Comparison of ENCODE assay signal across 1 cellular context in the genomic region with DNA sequence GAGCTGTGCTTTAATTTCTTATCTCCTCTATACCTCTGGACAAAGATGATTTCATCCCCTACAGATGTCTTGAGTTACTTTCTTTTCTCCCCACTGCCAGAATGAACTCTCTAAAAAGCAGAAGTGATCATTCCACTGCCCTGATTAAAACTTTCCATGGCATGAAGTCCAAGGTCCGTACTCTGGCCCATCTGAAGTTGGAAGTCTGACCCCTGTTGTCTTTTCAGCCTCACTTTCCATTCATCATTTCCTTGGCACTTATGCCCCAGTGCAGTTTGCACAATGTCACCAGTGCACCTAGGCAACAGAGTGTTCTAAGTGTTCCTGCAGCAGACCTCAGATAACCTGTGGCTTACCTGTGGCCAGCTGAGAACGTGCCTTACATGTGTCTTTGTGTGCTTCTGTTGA.
A peak's percentile ranks its signal among the peaks of the same experiment; 100 is the strongest.
TF ChIP-seq lines count a peak whose summit lies in the region.

No MANE protein-coding gene starts in this region.

TF ChIP-seq in GM12878, 131 proteins besides CTCF, POLR2A, EP300 and RAD21 (continued from another document):
- TF ChIP-seq, protein P1, sequence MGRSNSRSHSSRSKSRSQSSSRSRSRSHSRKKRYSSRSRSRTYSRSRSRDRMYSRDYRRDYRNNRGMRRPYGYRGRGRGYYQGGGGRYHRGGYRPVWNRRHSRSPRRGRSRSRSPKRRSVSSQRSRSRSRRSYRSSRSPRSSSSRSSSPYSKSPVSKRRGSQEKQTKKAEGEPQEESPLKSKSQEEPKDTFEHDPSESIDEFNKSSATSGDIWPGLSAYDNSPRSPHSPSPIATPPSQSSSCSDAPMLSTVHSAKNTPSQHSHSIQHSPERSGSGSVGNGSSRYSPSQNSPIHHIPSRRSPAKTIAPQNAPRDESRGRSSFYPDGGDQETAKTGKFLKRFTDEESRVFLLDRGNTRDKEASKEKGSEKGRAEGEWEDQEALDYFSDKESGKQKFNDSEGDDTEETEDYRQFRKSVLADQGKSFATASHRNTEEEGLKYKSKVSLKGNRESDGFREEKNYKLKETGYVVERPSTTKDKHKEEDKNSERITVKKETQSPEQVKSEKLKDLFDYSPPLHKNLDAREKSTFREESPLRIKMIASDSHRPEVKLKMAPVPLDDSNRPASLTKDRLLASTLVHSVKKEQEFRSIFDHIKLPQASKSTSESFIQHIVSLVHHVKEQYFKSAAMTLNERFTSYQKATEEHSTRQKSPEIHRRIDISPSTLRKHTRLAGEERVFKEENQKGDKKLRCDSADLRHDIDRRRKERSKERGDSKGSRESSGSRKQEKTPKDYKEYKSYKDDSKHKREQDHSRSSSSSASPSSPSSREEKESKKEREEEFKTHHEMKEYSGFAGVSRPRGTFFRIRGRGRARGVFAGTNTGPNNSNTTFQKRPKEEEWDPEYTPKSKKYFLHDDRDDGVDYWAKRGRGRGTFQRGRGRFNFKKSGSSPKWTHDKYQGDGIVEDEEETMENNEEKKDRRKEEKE (IDR thresholded peaks at IDR 0.05): no peak
- peak; percentile 73 for TF ChIP-seq ATF7 (IDR thresholded peaks at IDR 0.05; ENCODE audit: low read depth)
- no peak for TF ChIP-seq FOXK2 (IDR thresholded peaks at IDR 0.05)
- TF ChIP-seq GATAD2B (conservative IDR thresholded peaks at IDR 0.05; ENCODE audit: low read depth): 0 out of 2 replicates have a peak, but pooled peaks have one; percentile 50
- no peak for TF ChIP-seq FOXM1 (IDR thresholded peaks at IDR 0.05; ENCODE audit: low read depth, low read length)
- peak; percentile 20 for TF ChIP-seq MEF2B (IDR thresholded peaks at IDR 0.05; ENCODE audit: partially characterized antibody, poor library complexity, severe bottlenecking)
- TF ChIP-seq, protein P2, sequence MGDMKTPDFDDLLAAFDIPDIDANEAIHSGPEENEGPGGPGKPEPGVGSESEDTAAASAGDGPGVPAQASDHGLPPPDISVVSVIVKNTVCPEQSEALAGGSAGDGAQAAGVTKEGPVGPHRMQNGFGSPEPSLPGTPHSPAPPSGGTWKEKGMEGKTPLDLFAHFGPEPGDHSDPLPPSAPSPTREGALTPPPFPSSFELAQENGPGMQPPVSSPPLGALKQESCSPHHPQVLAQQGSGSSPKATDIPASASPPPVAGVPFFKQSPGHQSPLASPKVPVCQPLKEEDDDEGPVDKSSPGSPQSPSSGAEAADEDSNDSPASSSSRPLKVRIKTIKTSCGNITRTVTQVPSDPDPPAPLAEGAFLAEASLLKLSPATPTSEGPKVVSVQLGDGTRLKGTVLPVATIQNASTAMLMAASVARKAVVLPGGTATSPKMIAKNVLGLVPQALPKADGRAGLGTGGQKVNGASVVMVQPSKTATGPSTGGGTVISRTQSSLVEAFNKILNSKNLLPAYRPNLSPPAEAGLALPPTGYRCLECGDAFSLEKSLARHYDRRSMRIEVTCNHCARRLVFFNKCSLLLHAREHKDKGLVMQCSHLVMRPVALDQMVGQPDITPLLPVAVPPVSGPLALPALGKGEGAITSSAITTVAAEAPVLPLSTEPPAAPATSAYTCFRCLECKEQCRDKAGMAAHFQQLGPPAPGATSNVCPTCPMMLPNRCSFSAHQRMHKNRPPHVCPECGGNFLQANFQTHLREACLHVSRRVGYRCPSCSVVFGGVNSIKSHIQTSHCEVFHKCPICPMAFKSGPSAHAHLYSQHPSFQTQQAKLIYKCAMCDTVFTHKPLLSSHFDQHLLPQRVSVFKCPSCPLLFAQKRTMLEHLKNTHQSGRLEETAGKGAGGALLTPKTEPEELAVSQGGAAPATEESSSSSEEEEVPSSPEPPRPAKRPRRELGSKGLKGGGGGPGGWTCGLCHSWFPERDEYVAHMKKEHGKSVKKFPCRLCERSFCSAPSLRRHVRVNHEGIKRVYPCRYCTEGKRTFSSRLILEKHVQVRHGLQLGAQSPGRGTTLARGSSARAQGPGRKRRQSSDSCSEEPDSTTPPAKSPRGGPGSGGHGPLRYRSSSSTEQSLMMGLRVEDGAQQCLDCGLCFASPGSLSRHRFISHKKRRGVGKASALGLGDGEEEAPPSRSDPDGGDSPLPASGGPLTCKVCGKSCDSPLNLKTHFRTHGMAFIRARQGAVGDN (IDR thresholded peaks at IDR 0.05): no peak
- no peak for TF ChIP-seq YBX1 (IDR thresholded peaks at IDR 0.05)
- TF ChIP-seq, protein P3, sequence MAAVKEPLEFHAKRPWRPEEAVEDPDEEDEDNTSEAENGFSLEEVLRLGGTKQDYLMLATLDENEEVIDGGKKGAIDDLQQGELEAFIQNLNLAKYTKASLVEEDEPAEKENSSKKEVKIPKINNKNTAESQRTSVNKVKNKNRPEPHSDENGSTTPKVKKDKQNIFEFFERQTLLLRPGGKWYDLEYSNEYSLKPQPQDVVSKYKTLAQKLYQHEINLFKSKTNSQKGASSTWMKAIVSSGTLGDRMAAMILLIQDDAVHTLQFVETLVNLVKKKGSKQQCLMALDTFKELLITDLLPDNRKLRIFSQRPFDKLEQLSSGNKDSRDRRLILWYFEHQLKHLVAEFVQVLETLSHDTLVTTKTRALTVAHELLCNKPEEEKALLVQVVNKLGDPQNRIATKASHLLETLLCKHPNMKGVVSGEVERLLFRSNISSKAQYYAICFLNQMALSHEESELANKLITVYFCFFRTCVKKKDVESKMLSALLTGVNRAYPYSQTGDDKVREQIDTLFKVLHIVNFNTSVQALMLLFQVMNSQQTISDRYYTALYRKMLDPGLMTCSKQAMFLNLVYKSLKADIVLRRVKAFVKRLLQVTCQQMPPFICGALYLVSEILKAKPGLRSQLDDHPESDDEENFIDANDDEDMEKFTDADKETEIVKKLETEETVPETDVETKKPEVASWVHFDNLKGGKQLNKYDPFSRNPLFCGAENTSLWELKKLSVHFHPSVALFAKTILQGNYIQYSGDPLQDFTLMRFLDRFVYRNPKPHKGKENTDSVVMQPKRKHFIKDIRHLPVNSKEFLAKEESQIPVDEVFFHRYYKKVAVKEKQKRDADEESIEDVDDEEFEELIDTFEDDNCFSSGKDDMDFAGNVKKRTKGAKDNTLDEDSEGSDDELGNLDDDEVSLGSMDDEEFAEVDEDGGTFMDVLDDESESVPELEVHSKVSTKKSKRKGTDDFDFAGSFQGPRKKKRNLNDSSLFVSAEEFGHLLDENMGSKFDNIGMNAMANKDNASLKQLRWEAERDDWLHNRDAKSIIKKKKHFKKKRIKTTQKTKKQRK (IDR thresholded peaks at IDR 0.05; ENCODE audit: low read depth, low read length): no peak
- peak in 1 of 2 experiments; percentile 75; a peak in 2 of 4 replicates for TF ChIP-seq BHLHE40 (IDR thresholded peaks at IDR 0.05; ENCODE audit: borderline replicate concordance in 1 of 2, low read depth in 2 of 2, low read length in 1 of 2)
- TF ChIP-seq HDGF (IDR thresholded peaks at IDR 0.05): 0 out of 2 replicates have a peak, but pooled peaks have one; percentile 23
- peak; percentile 73 for TF ChIP-seq MTA2 (IDR thresholded peaks at IDR 0.05; ENCODE audit: low read depth)
- no peak for TF ChIP-seq RUNX3 (IDR thresholded peaks at IDR 0.05; ENCODE audit: low read length)
- no peak for TF ChIP-seq RAD51 (IDR thresholded peaks at IDR 0.05)
- peak; percentile 62 for TF ChIP-seq NBN (IDR thresholded peaks at IDR 0.05)
- peak; percentile 89 for TF ChIP-seq IKZF1 (conservative IDR thresholded peaks at IDR 0.05)
- TF ChIP-seq BCL11A (IDR thresholded peaks at IDR 0.05; ENCODE audit: low read depth, low read length): 0 out of 2 replicates have a peak, but pooled peaks have one; percentile 10
- TF ChIP-seq ZZZ3 (IDR thresholded peaks at IDR 0.05; ENCODE audit: control insufficient read depth, insufficient read length, low read depth): no peak
- TF ChIP-seq TAF1 (IDR thresholded peaks at IDR 0.05; ENCODE audit: borderline replicate concordance, low read depth, low read length): no peak
- TF ChIP-seq, protein P4, sequence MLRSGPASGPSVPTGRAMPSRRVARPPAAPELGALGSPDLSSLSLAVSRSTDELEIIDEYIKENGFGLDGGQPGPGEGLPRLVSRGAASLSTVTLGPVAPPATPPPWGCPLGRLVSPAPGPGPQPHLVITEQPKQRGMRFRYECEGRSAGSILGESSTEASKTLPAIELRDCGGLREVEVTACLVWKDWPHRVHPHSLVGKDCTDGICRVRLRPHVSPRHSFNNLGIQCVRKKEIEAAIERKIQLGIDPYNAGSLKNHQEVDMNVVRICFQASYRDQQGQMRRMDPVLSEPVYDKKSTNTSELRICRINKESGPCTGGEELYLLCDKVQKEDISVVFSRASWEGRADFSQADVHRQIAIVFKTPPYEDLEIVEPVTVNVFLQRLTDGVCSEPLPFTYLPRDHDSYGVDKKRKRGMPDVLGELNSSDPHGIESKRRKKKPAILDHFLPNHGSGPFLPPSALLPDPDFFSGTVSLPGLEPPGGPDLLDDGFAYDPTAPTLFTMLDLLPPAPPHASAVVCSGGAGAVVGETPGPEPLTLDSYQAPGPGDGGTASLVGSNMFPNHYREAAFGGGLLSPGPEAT (IDR thresholded peaks at IDR 0.05; ENCODE audit: low read depth): peak; percentile 72
- peak; percentile 90; the same call in 1 of the 2 replicates for TF ChIP-seq SPI1 (IDR thresholded peaks at IDR 0.05; ENCODE audit: borderline replicate concordance, insufficient read depth, low read depth, low read length)
- no peak for TF ChIP-seq MXI1 (IDR thresholded peaks at IDR 0.05; ENCODE audit: low read depth, low read length)
- TF ChIP-seq DPF2 (IDR thresholded peaks at IDR 0.05): peak; percentile 96
